ENCODE assay signal across 9 cellular contexts in the genomic region with DNA sequence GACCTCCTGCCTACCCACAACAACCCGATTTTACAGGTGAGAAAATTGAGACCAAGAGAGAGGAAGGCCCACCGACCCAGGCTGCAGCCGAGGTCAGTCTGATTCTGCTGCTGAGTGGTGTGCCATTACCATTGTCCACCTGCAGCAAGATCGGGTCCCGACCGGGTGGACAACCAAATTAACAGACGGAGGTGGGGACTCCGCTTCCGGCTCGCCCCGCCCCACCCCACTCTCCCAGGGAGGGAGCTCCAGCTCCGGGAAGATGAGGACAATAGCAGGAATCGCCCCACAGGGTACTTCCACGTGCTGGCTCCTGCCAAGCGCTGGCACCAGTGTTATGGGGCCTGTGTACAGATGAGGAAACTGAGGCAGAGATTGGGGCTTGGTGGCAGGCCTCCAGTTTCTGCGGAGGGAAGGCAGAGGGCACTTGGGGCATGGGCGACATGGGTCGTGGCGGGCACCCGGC. TPM values are rescaled to one million over a fixed set of nuclear protein-coding genes. Genes with fewer than 3 reads are reported as not detected.
A peak's percentile ranks its signal among the peaks of the same experiment; 100 is the strongest.
DNase-seq lines count a peak whose midpoint lies in the region; ATAC-seq, FAIRE-seq and TF ChIP-seq lines count a peak whose summit lies in the region.
"Had no signal": no experiment of that assay in that cellular context is flagged by ENCODE, and none has a peak within 500 bp of the region (broad histone marks: within the 10 kb centered on the region; RNA-seq: fewer than 3 reads in every experiment).

No MANE protein-coding gene starts in this region.

- FAIRE-seq in endothelial cell of umbilical vein (lab: Jason Lieb, UNC), result no peak

- TF ChIP-seq POLR2A in endothelial cell of umbilical vein (IDR thresholded peaks at IDR 0.05; ENCODE audit: low read depth, low read length), result no peak

- dilution Hi-C loops in endothelial cell of umbilical vein (cut with MboI; ENCODE audit: extremely low pct_ligation_motif_present, low sequenced_read_pairs), result no loop called here

- no peak overlapping the region for H3K27ac ChIP-seq in endothelial cell of umbilical vein (ENCODE audit: insufficient read depth, low read depth, low read length)

- intact Hi-C loops in endothelial cell of umbilical vein (cut with micrococcal nuclease), result no loop called here
- intact Hi-C loops in natural killer cell (cut with micrococcal nuclease), result no loop called here

- POLR2A ChIA-PET in endothelial cell of umbilical vein (lab: Charles Lee), result no interaction called here

- ATAC-seq in natural killer cell (no peak), HG02571 (IDR thresholded peaks at IDR 0.05; ENCODE audit: unreplicated experiment) (no peak), GM19035 (IDR thresholded peaks at IDR 0.05; ENCODE audit: unreplicated experiment) (no peak)

- DNase-seq in AG10803 (ENCODE audit: low read depth) (no peak), endothelial cell of umbilical vein (ENCODE audit: low read depth, low spot score) (no peak), natural killer cell (no peak), glomerular visceral epithelial cell (ENCODE audit: extremely low spot score) (no peak), NCI-H748 (lab: John Stamatoyannopoulos, UW; ENCODE audit: unreplicated experiment) (no peak)

- H3K27me3 ChIP-seq in endothelial cell of umbilical vein (ENCODE audit: control insufficient read depth in 2 of 2, insufficient read depth in 2 of 2, low read length in 2 of 2), result peaks cover 2% of the 10 kb centered on the region in 2 experiments

- H3K4me2 ChIP-seq in endothelial cell of umbilical vein (ENCODE audit: insufficient read depth, low read length), result peak overlapping the region; percentile 93

- H3K4me1 Mint-ChIP-seq in IgD-negative memory B cell, result peaks cover 4 to 9% (median 5%) of the 10 kb centered on the region in 3 donors
- H3K4me1 Mint-ChIP-seq in natural killer cell, result peaks cover 0 to 15% of the 10 kb centered on the region in 2 donors

- no TSS peak for BruUV-seq in endothelial cell of umbilical vein (replicated peaks; lab: Mats Ljungman, UMichigan)

- H3K4me3 ChIP-seq in AG10803 (ENCODE audit: low read length) (peak overlapping the region; percentile 66), endothelial cell of umbilical vein (replicated peaks in 1 of 3; ENCODE audit: insufficient read depth in 1 of 3, low read depth in 1 of 3, low read length in 3 of 3) (peak overlapping the region; percentile 49 to 74 (median 57))

- peak overlapping the region; percentile 96 for H2AFZ ChIP-seq in endothelial cell of umbilical vein (ENCODE audit: low read depth, low read length)

- TF ChIP-seq CTCF in AG10803 (conservative IDR thresholded peaks at IDR 0.05; ENCODE audit: low read length), result no peak
- TF ChIP-seq CTCF in endothelial cell of umbilical vein (IDR thresholded peaks at IDR 0.05; ENCODE audit: extremely low read depth in 1 of 2, insufficient read depth in 1 of 2, low read depth in 1 of 2, low read length in 2 of 2), result no peak
- TF ChIP-seq CTCF in natural killer cell (IDR thresholded peaks at IDR 0.05), result no peak

- peaks cover 35% of the 10 kb centered on the region for H3K27me3 Mint-ChIP-seq in IgD-negative memory B cell
- peaks cover 15 to 33% of the 10 kb centered on the region in 2 donors for H3K27me3 Mint-ChIP-seq in natural killer cell (ENCODE audit: low read depth in 2 of 2)

- peak overlapping the region in 1 of 3 donors; percentile 73 for H3K27ac Mint-ChIP-seq in IgD-negative memory B cell
- H3K27ac Mint-ChIP-seq in natural killer cell, result peak overlapping the region in 1 of 2 donors; percentile 71

- peak overlapping the region; percentile 87 for H3K9ac ChIP-seq in endothelial cell of umbilical vein (replicated peaks; ENCODE audit: extremely low read depth, insufficient read depth, low read length)

- H4K20me1 ChIP-seq in endothelial cell of umbilical vein (replicated peaks; ENCODE audit: control insufficient read depth, extremely low read depth, insufficient read depth, low read length), result no peaks in the 10 kb centered on the region

- CTCF ChIA-PET in endothelial cell of umbilical vein (lab: Charles Lee), result interaction anchor here (1.7 kb wide), 1 partner anchor 53 kb away, joined by 5 read pairs; no protein-coding TSS in a partner anchor

- peaks cover 0 to 2% (median 0%) of the 10 kb centered on the region in 3 donors for H3K9me3 Mint-ChIP-seq in IgD-negative memory B cell
- no peaks in the 10 kb centered on the region for H3K9me3 Mint-ChIP-seq in natural killer cell

- H3K36me3 ChIP-seq in endothelial cell of umbilical vein (ENCODE audit: control insufficient read depth in 2 of 2, extremely low read depth in 1 of 2, insufficient read depth in 2 of 2, low read length in 2 of 2), result no peaks in the 10 kb centered on the region
- H3K36me3 ChIP-seq: adrenal gland had no signal

- H3K4me3 Mint-ChIP-seq in IgD-negative memory B cell, result peak overlapping the region; percentile 45 to 93 (median 80)
- H3K4me3 Mint-ChIP-seq in natural killer cell, result peak overlapping the region; percentile 83

- H3K36me3 Mint-ChIP-seq in IgD-negative memory B cell, result peaks cover 2% of the 10 kb centered on the region
- H3K36me3 Mint-ChIP-seq in natural killer cell, result no peaks in the 10 kb centered on the region

- H3K9me1 ChIP-seq in endothelial cell of umbilical vein (replicated peaks; ENCODE audit: control insufficient read depth, extremely low read depth, insufficient read depth, low read length), result no peaks in the 10 kb centered on the region

- peaks cover 2% of the 10 kb centered on the region for H3K79me2 ChIP-seq in endothelial cell of umbilical vein (ENCODE audit: control insufficient read depth, insufficient read depth, low read length)

- no peaks in the 10 kb centered on the region for H3K9me3 ChIP-seq in endothelial cell of umbilical vein (replicated peaks; ENCODE audit: control insufficient read depth, insufficient read depth, low read length)
- H3K9me3 ChIP-seq: adrenal gland had no signal

- peaks cover 13% of the 10 kb centered on the region for H3K4me1 ChIP-seq in endothelial cell of umbilical vein (ENCODE audit: control insufficient read depth, extremely low read depth, insufficient read depth, low read length)

TF ChIP-seq in endothelial cell of umbilical vein, 7 proteins besides CTCF, POLR2A, EP300 and RAD21:
- TF ChIP-seq GATA2 (IDR thresholded peaks at IDR 0.05; ENCODE audit: insufficient read depth, insufficient read length, low read depth, low read length) (no peak), FOS (IDR thresholded peaks at IDR 0.05; ENCODE audit: borderline replicate concordance, insufficient read depth, low read length) (no peak), JUN (IDR thresholded peaks at IDR 0.05; ENCODE audit: borderline replicate concordance, insufficient read depth, insufficient read length, low read depth) (no peak), EZH2 (IDR thresholded peaks at IDR 0.05; ENCODE audit: borderline replicate concordance, low read depth, low read length, severe bottlenecking) (no peak), POLR2AphosphoS5 (IDR thresholded peaks at IDR 0.05; ENCODE audit: insufficient read depth, low read depth, low read length) (no peak), MYC (IDR thresholded peaks at IDR 0.05; ENCODE audit: low read depth, low read length) (no peak)
- TF ChIP-seq, protein P1, sequence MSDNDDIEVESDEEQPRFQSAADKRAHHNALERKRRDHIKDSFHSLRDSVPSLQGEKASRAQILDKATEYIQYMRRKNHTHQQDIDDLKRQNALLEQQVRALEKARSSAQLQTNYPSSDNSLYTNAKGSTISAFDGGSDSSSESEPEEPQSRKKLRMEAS (IDR thresholded peaks at IDR 0.05; ENCODE audit: insufficient read depth, insufficient read length), result no peak

RNA-seq across cellular contexts. Expression of a gene that starts 0.4 kb away (rescaled TPM):
- polyA plus RNA-seq in IgD-negative memory B cell, result 0.56 TPM
- total RNA-seq in endothelial cell of umbilical vein, result 28.6 and 40.2 TPM in 2 replicates
- 61.3 and 64.2 TPM in 2 replicates for polyA plus RNA-seq in endothelial cell of umbilical vein
- 43.3 and 51.0 TPM in 2 replicates for polyA plus RNA-seq in endothelial cell of umbilical vein (2011; cell fraction: cytosol; rRNA removed)
- polyA plus RNA-seq in endothelial cell of umbilical vein (2011; cell fraction: nucleus; rRNA removed), result 14.6 and 14.7 TPM in 2 replicates
- 38.8 and 48.6 TPM in 2 replicates for polyA plus RNA-seq in endothelial cell of umbilical vein (2012)
- 36.3 and 46.6 TPM in 2 replicates for polyA minus RNA-seq in endothelial cell of umbilical vein
- 6.3 TPM for polyA minus RNA-seq in endothelial cell of umbilical vein (2011; cell fraction: cytosol; rRNA and poly(A)+ RNA removed)
- 6.4 and 6.6 TPM in 2 replicates for polyA minus RNA-seq in endothelial cell of umbilical vein (2011; cell fraction: nucleus; rRNA and poly(A)+ RNA removed)
- under 1 TPM in 1 of 3 donors, not detected in 2; 0.25 TPM for total RNA-seq in natural killer cell

RNA-seq across cellular contexts. Expression of a gene that starts 12.5 kb away (rescaled TPM):
- polyA plus RNA-seq in IgD-negative memory B cell (not detected), endothelial cell of umbilical vein (not detected in 2 replicates)
- total RNA-seq in endothelial cell of umbilical vein (not detected in 2 replicates), natural killer cell (not detected)
- not detected in 2 replicates for polyA plus RNA-seq in endothelial cell of umbilical vein (2011; cell fraction: cytosol; rRNA removed)
- polyA plus RNA-seq in endothelial cell of umbilical vein (2011; cell fraction: nucleus; rRNA removed), result not detected in 2 replicates
- polyA plus RNA-seq in endothelial cell of umbilical vein (2012), result not detected in 2 replicates
- not detected in 2 replicates for polyA minus RNA-seq in endothelial cell of umbilical vein
- not detected for polyA minus RNA-seq in endothelial cell of umbilical vein (2011; cell fraction: cytosol; rRNA and poly(A)+ RNA removed)
- polyA minus RNA-seq in endothelial cell of umbilical vein (2011; cell fraction: nucleus; rRNA and poly(A)+ RNA removed), result not detected in 2 replicates

RNA-seq across cellular contexts. Expression of a gene that starts 38.6 kb away (rescaled TPM):
- polyA plus RNA-seq in IgD-negative memory B cell (55.9 TPM), endothelial cell of umbilical vein (402 and 454 TPM in 2 replicates)
- total RNA-seq in endothelial cell of umbilical vein (377 and 393 TPM in 2 replicates), natural killer cell (100 to 1,000 TPM; 571 to 752 (median 578) TPM)
- polyA plus RNA-seq in endothelial cell of umbilical vein (2011; cell fraction: cytosol; rRNA removed), result 166 and 206 TPM in 2 replicates
- polyA plus RNA-seq in endothelial cell of umbilical vein (2011; cell fraction: nucleus; rRNA removed), result 1,464 and 1,816 TPM in 2 replicates
- 151 and 173 TPM in 2 replicates for polyA plus RNA-seq in endothelial cell of umbilical vein (2012)
- 863 and 927 TPM in 2 replicates for polyA minus RNA-seq in endothelial cell of umbilical vein
- 170 TPM for polyA minus RNA-seq in endothelial cell of umbilical vein (2011; cell fraction: cytosol; rRNA and poly(A)+ RNA removed)
- polyA minus RNA-seq in endothelial cell of umbilical vein (2011; cell fraction: nucleus; rRNA and poly(A)+ RNA removed), result 787 and 915 TPM in 2 replicates

Comparison
In these comparisons a context has a peak if more than half of its experiments do, and no peak if none do; other contexts are left out.
1. RNA of a gene that starts 0.4 kb away (total RNA-seq): 28.6 to 40.2 TPM in endothelial cell of umbilical vein; 0.25 TPM in natural killer cell; every median in the first group is over 10 times any median in the second.